ENCODE assay signal across 8 cellular contexts in genomic region chr17:77282524-77283515, GRCh38.
DNase-seq lines count a peak whose midpoint lies in the region; ATAC-seq and TF ChIP-seq lines count a peak whose summit lies in the region.

No MANE protein-coding gene starts in this region.

- no peaks in the 10 kb centered on the region for H3K36me3 ChIP-seq in mesendoderm (ENCODE audit: control insufficient read depth, insufficient read depth, low read length)
- H3K36me3 ChIP-seq in ascending aorta: no peaks in the 10 kb centered on the region

- no peak overlapping the region for H3K27ac Mint-ChIP-seq in HFFc6
- H3K27ac Mint-ChIP-seq in activated naive CD8-positive, alpha-beta T cell treated with anti-CD3 and anti-CD28 coated beads, Interleukin-2, amount 50 U/mL, for 24 hours: peak overlapping the region; percentile 78

- no peak overlapping the region for H4K8ac ChIP-seq in mesendoderm (ENCODE audit: low read depth, low read length)

- H3K79me2 ChIP-seq in mesendoderm (ENCODE audit: control insufficient read depth, insufficient read depth, low read length): peaks cover 30% of the 10 kb centered on the region

- H4K5ac ChIP-seq in mesendoderm (ENCODE audit: low read length): no peak overlapping the region

- intact Hi-C loops in ascending aorta (cut with DNase I): no loop called here

- H3K79me1 ChIP-seq in mesendoderm (ENCODE audit: low read length): peaks cover 6% of the 10 kb centered on the region

- peak overlapping the region; percentile 51 for H2AK5ac ChIP-seq in mesendoderm (ENCODE audit: low read length)

- H3K18ac ChIP-seq in mesendoderm (ENCODE audit: low read length): no peak overlapping the region

- no peak overlapping the region for H2BK15ac ChIP-seq in mesendoderm (replicated peaks; ENCODE audit: low read depth)

- H3K27ac ChIP-seq in C4-2B (peak overlapping the region; percentile 9; the same call in 1 of the 2 replicates), mesendoderm (ENCODE audit: low read depth, low read length) (no peak overlapping the region), ascending aorta (no peak overlapping the region)

- peaks cover 65% of the 10 kb centered on the region for H3K4me1 Mint-ChIP-seq in HFFc6 (ENCODE audit: low read depth)
- peaks cover 18% of the 10 kb centered on the region for H3K4me1 Mint-ChIP-seq in activated naive CD8-positive, alpha-beta T cell treated with anti-CD3 and anti-CD28 coated beads, Interleukin-2, amount 50 U/mL, for 24 hours

- peak overlapping the region; percentile 61; the same call in 1 of the 2 replicates for H3K4me3 Mint-ChIP-seq in HFFc6
- H3K4me3 Mint-ChIP-seq in activated naive CD8-positive, alpha-beta T cell treated with anti-CD3 and anti-CD28 coated beads, Interleukin-2, amount 50 U/mL, for 24 hours: peak overlapping the region; percentile 70

- H3K4me1 ChIP-seq in mesendoderm (ENCODE audit: control insufficient read depth, low read depth, low read length) (peaks cover 14% of the 10 kb centered on the region), ascending aorta (peaks cover 4 to 17% of the 10 kb centered on the region in 2 donors)

- no peak overlapping the region for H2BK120ac ChIP-seq in mesendoderm (ENCODE audit: low read depth, low read length)

- DNase-seq in HFFc6: no peak
- no peak for DNase-seq in activated naive CD8-positive, alpha-beta T cell treated with anti-CD3 and anti-CD28 coated beads, Interleukin-2, amount 50 U/mL, for 24 hours
- peak; percentile 40 for DNase-seq in mesendoderm
- no peak for DNase-seq in epidermal melanocyte (ENCODE audit: insufficient read length, low spot score)
- no peak for DNase-seq in ascending aorta (ENCODE audit: low spot score in 2 of 2)

- H3K4me2 ChIP-seq in mesendoderm (ENCODE audit: low read length): no peak overlapping the region

- no peak overlapping the region for H2BK5ac ChIP-seq in mesendoderm (ENCODE audit: low read length)

- H3K23ac ChIP-seq in mesendoderm (ENCODE audit: low read length): no peak overlapping the region

- TF ChIP-seq CTCF in C4-2B (conservative IDR thresholded peaks at IDR 0.05) (no peak), HFFc6 (IDR thresholded peaks at IDR 0.05) (no peak), ascending aorta (IDR thresholded peaks at IDR 0.05) (no peak)

- H3K9me3 Mint-ChIP-seq in HFFc6: no peaks in the 10 kb centered on the region
- H3K9me3 Mint-ChIP-seq in activated naive CD8-positive, alpha-beta T cell treated with anti-CD3 and anti-CD28 coated beads, Interleukin-2, amount 50 U/mL, for 24 hours: no peaks in the 10 kb centered on the region

- H3K4ac ChIP-seq in mesendoderm (ENCODE audit: low read depth, low read length): no peak overlapping the region

- H3K27me3 Mint-ChIP-seq in HFFc6 (ENCODE audit: insufficient read depth): peaks cover 8% of the 10 kb centered on the region
- peaks cover 25% of the 10 kb centered on the region for H3K27me3 Mint-ChIP-seq in activated naive CD8-positive, alpha-beta T cell treated with anti-CD3 and anti-CD28 coated beads, Interleukin-2, amount 50 U/mL, for 24 hours

- no peaks in the 10 kb centered on the region for H3K9me3 ChIP-seq in ascending aorta

- H3K9ac ChIP-seq in mesendoderm (ENCODE audit: low read length): peak overlapping the region; percentile 26

- H3K27me3 ChIP-seq in mesendoderm (ENCODE audit: insufficient read depth, low read length, poor library complexity): no peaks in the 10 kb centered on the region
- peaks cover 9% of the 10 kb centered on the region for H3K27me3 ChIP-seq in ascending aorta

- H3K56ac ChIP-seq in mesendoderm (ENCODE audit: low read length): peak overlapping the region; percentile 76

- ATAC-seq in activated naive CD8-positive, alpha-beta T cell treated with anti-CD3 and anti-CD28 coated beads, Interleukin-2, amount 50 U/mL, for 24 hours: no peak
- no peak for ATAC-seq in HG03280 (IDR thresholded peaks at IDR 0.05; ENCODE audit: unreplicated experiment)
- no peak for ATAC-seq in GM19463 (IDR thresholded peaks at IDR 0.05; ENCODE audit: unreplicated experiment)

- no peaks in the 10 kb centered on the region for H3K36me3 Mint-ChIP-seq in HFFc6 (ENCODE audit: low read depth)
- no peaks in the 10 kb centered on the region for H3K36me3 Mint-ChIP-seq in activated naive CD8-positive, alpha-beta T cell treated with anti-CD3 and anti-CD28 coated beads, Interleukin-2, amount 50 U/mL, for 24 hours (ENCODE audit: low read depth)

- H3K4me3 ChIP-seq in mesendoderm (ENCODE audit: low read length): no peak overlapping the region
- H3K4me3 ChIP-seq in ascending aorta: no peak overlapping the region

- WGBS in mesendoderm (ENCODE audit: extremely low coverage, insufficient coverage, low lambda C conversion rate): no CpG with 5 or more reads among the region's 24 CpGs
